In the genomic region with DNA sequence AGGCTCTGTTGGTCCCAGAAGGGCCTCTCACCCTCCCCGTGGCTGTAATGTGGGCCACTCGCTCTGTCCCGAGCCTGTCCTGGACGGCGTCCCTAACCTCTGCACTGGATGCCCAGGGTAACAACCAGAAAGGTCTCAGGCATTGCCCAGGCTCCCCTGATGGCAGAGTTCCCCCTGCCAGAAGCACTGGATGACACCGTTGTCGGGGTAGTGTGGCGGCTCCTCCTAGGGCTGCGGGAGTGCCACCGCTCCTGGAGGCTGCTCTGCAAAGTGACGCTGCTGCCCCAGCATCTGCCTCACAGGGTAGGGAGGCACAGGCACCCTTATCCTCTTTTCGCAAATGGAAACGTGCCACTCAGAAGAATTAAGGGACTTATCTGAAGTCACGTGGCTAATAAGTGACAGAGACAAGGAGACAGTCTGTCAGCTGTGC, we compare ENCODE assay signal across 2 cellular contexts.
TF ChIP-seq lines count a peak whose summit lies in the region.

No MANE protein-coding gene starts in this region.

TF ChIP-seq in HCT116, 20 proteins besides CTCF, POLR2A, EP300 and RAD21:
- TF ChIP-seq, protein P1, sequence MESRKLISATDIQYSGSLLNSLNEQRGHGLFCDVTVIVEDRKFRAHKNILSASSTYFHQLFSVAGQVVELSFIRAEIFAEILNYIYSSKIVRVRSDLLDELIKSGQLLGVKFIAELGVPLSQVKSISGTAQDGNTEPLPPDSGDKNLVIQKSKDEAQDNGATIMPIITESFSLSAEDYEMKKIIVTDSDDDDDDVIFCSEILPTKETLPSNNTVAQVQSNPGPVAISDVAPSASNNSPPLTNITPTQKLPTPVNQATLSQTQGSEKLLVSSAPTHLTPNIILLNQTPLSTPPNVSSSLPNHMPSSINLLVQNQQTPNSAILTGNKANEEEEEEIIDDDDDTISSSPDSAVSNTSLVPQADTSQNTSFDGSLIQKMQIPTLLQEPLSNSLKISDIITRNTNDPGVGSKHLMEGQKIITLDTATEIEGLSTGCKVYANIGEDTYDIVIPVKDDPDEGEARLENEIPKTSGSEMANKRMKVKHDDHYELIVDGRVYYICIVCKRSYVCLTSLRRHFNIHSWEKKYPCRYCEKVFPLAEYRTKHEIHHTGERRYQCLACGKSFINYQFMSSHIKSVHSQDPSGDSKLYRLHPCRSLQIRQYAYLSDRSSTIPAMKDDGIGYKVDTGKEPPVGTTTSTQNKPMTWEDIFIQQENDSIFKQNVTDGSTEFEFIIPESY (IDR thresholded peaks at IDR 0.05; ENCODE audit: extremely low read depth, insufficient replicate concordance, low read length) = no peak
- TF ChIP-seq, protein P2, sequence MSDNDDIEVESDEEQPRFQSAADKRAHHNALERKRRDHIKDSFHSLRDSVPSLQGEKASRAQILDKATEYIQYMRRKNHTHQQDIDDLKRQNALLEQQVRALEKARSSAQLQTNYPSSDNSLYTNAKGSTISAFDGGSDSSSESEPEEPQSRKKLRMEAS (IDR thresholded peaks at IDR 0.05) = no peak

TF ChIP-seq in SK-N-SH treated with all-trans-retinoic acid at 6 μM for 48 hours, 23 proteins besides CTCF, POLR2A, EP300 and RAD21:
- TF ChIP-seq ARNTL (CRISPR knock-in tag; IDR thresholded peaks at IDR 0.05; ENCODE audit: borderline replicate concordance, low read depth) = no peak
- TF ChIP-seq OSR1 (CRISPR knock-in tag; IDR thresholded peaks at IDR 0.05) = no peak
- TF ChIP-seq PPARA (CRISPR knock-in tag; IDR thresholded peaks at IDR 0.05; ENCODE audit: borderline replicate concordance) = no peak
- TF ChIP-seq, protein P3, sequence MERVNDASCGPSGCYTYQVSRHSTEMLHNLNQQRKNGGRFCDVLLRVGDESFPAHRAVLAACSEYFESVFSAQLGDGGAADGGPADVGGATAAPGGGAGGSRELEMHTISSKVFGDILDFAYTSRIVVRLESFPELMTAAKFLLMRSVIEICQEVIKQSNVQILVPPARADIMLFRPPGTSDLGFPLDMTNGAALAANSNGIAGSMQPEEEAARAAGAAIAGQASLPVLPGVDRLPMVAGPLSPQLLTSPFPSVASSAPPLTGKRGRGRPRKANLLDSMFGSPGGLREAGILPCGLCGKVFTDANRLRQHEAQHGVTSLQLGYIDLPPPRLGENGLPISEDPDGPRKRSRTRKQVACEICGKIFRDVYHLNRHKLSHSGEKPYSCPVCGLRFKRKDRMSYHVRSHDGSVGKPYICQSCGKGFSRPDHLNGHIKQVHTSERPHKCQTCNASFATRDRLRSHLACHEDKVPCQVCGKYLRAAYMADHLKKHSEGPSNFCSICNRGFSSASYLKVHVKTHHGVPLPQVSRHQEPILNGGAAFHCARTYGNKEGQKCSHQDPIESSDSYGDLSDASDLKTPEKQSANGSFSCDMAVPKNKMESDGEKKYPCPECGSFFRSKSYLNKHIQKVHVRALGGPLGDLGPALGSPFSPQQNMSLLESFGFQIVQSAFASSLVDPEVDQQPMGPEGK (CRISPR knock-in tag; IDR thresholded peaks at IDR 0.05; ENCODE audit: borderline replicate concordance) = no peak
